ENCODE assay signal across 8 cellular contexts in genomic region chr1:37476460-37477197, GRCh38. TPM values are rescaled to one million over a fixed set of nuclear protein-coding genes. Genes with fewer than 3 reads are reported as not detected.
DNase-seq lines count a peak whose midpoint lies in the region; ATAC-seq and TF ChIP-seq lines count a peak whose summit lies in the region.

No MANE protein-coding gene starts in this region.

- H3K27ac ChIP-seq in SK-N-MC (peak overlapping the region; percentile 56; the same call in 1 of the 2 replicates), endodermal cell (ENCODE audit: low read depth, low read length) (no peak overlapping the region)

- 75 to 83% methylated on average over 1 to 4 of the region's 5 CpGs for WGBS in endodermal cell (ENCODE audit: insufficient coverage in 1 of 2, insufficient read length in 1 of 2), 2 experiments

- no peaks in the 10 kb centered on the region for H3K27me3 Mint-ChIP-seq in activated naive CD4-positive, alpha-beta T cell treated with anti-CD3 and anti-CD28 coated beads for 36 hours (ENCODE audit: low read depth)
- H3K27me3 Mint-ChIP-seq in endodermal cell (ENCODE audit: insufficient read depth) = peaks cover 22% of the 10 kb centered on the region

- ATAC-seq in HG02642 (IDR thresholded peaks at IDR 0.05; ENCODE audit: poor library complexity, unreplicated experiment) = no peak
- no peak for ATAC-seq in GM18873 (IDR thresholded peaks at IDR 0.05; ENCODE audit: low FRiP score, unreplicated experiment)

- DNase-seq in activated naive CD4-positive, alpha-beta T cell treated with anti-CD3 and anti-CD28 coated beads for 36 hours = no peak
- DNase-seq in activated naive CD4-positive, alpha-beta T cell (lab: John Stamatoyannopoulos, UW) = no peak
- DNase-seq in SK-N-MC (ENCODE audit: low read depth, low spot score) (no peak), endodermal cell (peak; percentile 74), mucosa of gallbladder (ENCODE audit: low spot score) (peak; percentile 76), cortex of kidney (lab: John Stamatoyannopoulos, UW) (no peak)

- peaks cover 19% of the 10 kb centered on the region for H3K4me1 ChIP-seq in endodermal cell (ENCODE audit: control insufficient read depth, insufficient read depth, low read length)

- TF ChIP-seq CTCF in endodermal cell (conservative IDR thresholded peaks at IDR 0.05) = no peak

- peaks cover 17% of the 10 kb centered on the region; the same call in 1 of the 2 replicates for H3K36me3 ChIP-seq in SK-N-MC (ENCODE audit: insufficient read depth, low read length)
- peaks cover 20% of the 10 kb centered on the region for H3K36me3 ChIP-seq in endodermal cell (ENCODE audit: control insufficient read depth, insufficient read depth, low read length)

- no peaks in the 10 kb centered on the region for H3K9me3 Mint-ChIP-seq in activated naive CD4-positive, alpha-beta T cell treated with anti-CD3 and anti-CD28 coated beads for 36 hours
- H3K9me3 Mint-ChIP-seq in endodermal cell = no peaks in the 10 kb centered on the region

- peak overlapping the region; percentile 87 for H3K4me3 Mint-ChIP-seq in activated naive CD4-positive, alpha-beta T cell treated with anti-CD3 and anti-CD28 coated beads for 36 hours
- peak overlapping the region; percentile 66 for H3K4me3 Mint-ChIP-seq in endodermal cell

- H3K9me3 ChIP-seq in SK-N-MC (ENCODE audit: low read depth, low read length) (no peaks in the 10 kb centered on the region), endodermal cell (ENCODE audit: control insufficient read depth, low read length) (no peaks in the 10 kb centered on the region)

- H3K9ac ChIP-seq in SK-N-MC (ENCODE audit: insufficient read length) (peak overlapping the region; percentile 64), endodermal cell (ENCODE audit: extremely low read depth, low read length, poor library complexity, severe bottlenecking) (no peak overlapping the region)

- peaks cover 18% of the 10 kb centered on the region for H3K27me3 ChIP-seq in endodermal cell (ENCODE audit: control insufficient read depth, insufficient read depth, low read length, poor library complexity, severe bottlenecking)

- peak overlapping the region; percentile 99 for H3K27ac Mint-ChIP-seq in activated naive CD4-positive, alpha-beta T cell treated with anti-CD3 and anti-CD28 coated beads for 36 hours
- peak overlapping the region; percentile 72 for H3K27ac Mint-ChIP-seq in endodermal cell

- H3K4me3 ChIP-seq in SK-N-MC = peak overlapping the region; percentile 92
- H3K4me3 ChIP-seq in endodermal cell (ENCODE audit: low read length) = peak overlapping the region; percentile 87

- H3K4me1 Mint-ChIP-seq in activated naive CD4-positive, alpha-beta T cell treated with anti-CD3 and anti-CD28 coated beads for 36 hours (ENCODE audit: low read depth) = peaks cover 46% of the 10 kb centered on the region
- peaks cover 30% of the 10 kb centered on the region for H3K4me1 Mint-ChIP-seq in endodermal cell

- peaks cover 58% of the 10 kb centered on the region for H3K36me3 Mint-ChIP-seq in activated naive CD4-positive, alpha-beta T cell treated with anti-CD3 and anti-CD28 coated beads for 36 hours (ENCODE audit: low read depth)
- H3K36me3 Mint-ChIP-seq in endodermal cell (ENCODE audit: low read depth) = peaks cover 13% of the 10 kb centered on the region

- CTCF ChIA-PET in activated naive CD4-positive, alpha-beta T cell treated with anti-CD3 and anti-CD28 coated beads for 36 hours (lab: Charles Lee) = interaction anchor here (0.5 to 10.9 kb wide), 5 partner anchors 8 to 32 kb away, joined by 3 to 127 read pairs (median 3); no protein-coding TSS in a partner anchor

- intact Hi-C loops in activated naive CD4-positive, alpha-beta T cell treated with anti-CD3 and anti-CD28 coated beads for 36 hours (cut with micrococcal nuclease) = loop anchor here (1.0 to 10.0 kb wide), 4 partner anchors 331 to 1254 kb away; partner anchors contain the start of genes C1orf122, SF3A3, THRAP3 and YRDC

RNA-seq across cellular contexts. Expression of gene ZC3H12A, which starts 2.2 kb away (rescaled TPM):
- total RNA-seq in activated naive CD4-positive, alpha-beta T cell treated with anti-CD3 and anti-CD28 coated beads for 36 hours = 10 to 100 TPM; 29.0 to 33.6 TPM
- total RNA-seq in endodermal cell (1 to 10 TPM; 5.5 to 5.8 TPM), mucosa of gallbladder (17.6 TPM)
- polyA plus RNA-seq in endodermal cell (2013, experiment 1 of 2) = 3.2 TPM
- polyA plus RNA-seq in endodermal cell (2013, experiment 2 of 2) = 2.4 TPM

RNA-seq across cellular contexts. Expression of gene MEAF6, which starts 37.9 kb away (rescaled TPM):
- total RNA-seq in activated naive CD4-positive, alpha-beta T cell treated with anti-CD3 and anti-CD28 coated beads for 36 hours = 10 to 100 TPM; 57.5 to 62.8 TPM
- 10 to 100 TPM; 50.4 to 51.7 TPM for total RNA-seq in endodermal cell
- polyA plus RNA-seq in endodermal cell (2013, experiment 1 of 2) = 79.9 TPM
- 75.2 TPM for polyA plus RNA-seq in endodermal cell (2013, experiment 2 of 2)
- total RNA-seq in mucosa of gallbladder = 74.2 TPM

Comparison
In these comparisons a context has a peak if more than half of its experiments do, and no peak if none do; other contexts are left out.
1. DNase-seq: peak in endodermal cell (single experiment) and mucosa of gallbladder (single experiment); none in activated naive CD4-positive, alpha-beta T cell treated with anti-CD3 and anti-CD28 coated beads for 36 hours (single experiment), activated naive CD4-positive, alpha-beta T cell (0 of 4), SK-N-MC (single experiment) and cortex of kidney (single experiment).